Comparison of ENCODE assay signal across 10 cellular contexts in the genomic region with DNA sequence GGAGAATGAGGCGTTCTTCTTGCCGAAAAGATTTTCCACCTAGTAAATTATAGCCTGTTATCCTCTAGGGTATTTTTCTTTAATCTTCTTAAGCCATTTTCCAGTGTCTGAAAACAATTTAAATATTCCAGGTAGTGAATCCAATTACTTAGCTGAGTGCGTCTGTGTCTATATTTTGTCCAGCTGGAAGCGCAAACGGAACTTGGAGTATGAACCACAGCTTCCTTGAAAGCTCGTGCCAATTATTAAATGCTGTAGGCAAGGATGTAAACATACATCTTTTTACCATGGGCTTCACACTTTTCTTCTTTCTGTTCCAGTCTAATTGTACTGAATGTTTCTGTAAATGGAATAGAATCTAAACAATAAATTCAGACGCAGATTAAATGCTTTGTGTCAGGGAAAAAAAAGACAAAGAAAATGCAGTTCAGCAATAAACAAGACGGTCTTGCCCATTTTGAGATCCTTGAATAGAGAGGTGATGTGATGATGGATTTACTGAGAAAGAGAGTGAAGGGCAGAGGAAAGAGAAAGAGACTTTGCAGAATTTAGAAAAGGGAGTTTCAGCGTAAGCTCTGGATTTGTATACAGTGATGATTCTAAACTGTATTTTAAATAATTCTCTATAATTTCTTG. TPM values are rescaled to one million over a fixed set of nuclear protein-coding genes. Genes with fewer than 3 reads are reported as not detected.
DNase-seq lines count a peak whose midpoint lies in the region; ATAC-seq and TF ChIP-seq lines count a peak whose summit lies in the region.
"Had no signal": no experiment of that assay in that cellular context is flagged by ENCODE, and none has a peak within 500 bp of the region (broad histone marks: within the 10 kb centered on the region; RNA-seq: fewer than 3 reads in every experiment).

No MANE protein-coding gene starts in this region.

- H3K4me3 Mint-ChIP-seq in effector memory CD8-positive, alpha-beta T cell: peak overlapping the region; percentile 90 to 94

- TF ChIP-seq CTCF in AG04449 (IDR thresholded peaks at IDR 0.05; ENCODE audit: insufficient read depth, low read length, missing control alignments): no peak
- no peak for TF ChIP-seq CTCF in neural cell (IDR thresholded peaks at IDR 0.05; ENCODE audit: poor library complexity, severe bottlenecking)
- TF ChIP-seq CTCF in GM10266 (IDR thresholded peaks at IDR 0.05; ENCODE audit: control insufficient read depth, insufficient read depth, low read depth, missing control alignments): no peak

- no peak overlapping the region for H3K9ac ChIP-seq in neural cell (ENCODE audit: low read length)

- H3K9me3 ChIP-seq in neural cell (ENCODE audit: low read length): no peaks in the 10 kb centered on the region
- H3K9me3 ChIP-seq: left lung had no signal

- ATAC-seq in effector memory CD8-positive, alpha-beta T cell (replicated peaks): no peak
- ATAC-seq in GM18861 (IDR thresholded peaks at IDR 0.05; ENCODE audit: unreplicated experiment): no peak
- ATAC-seq: left lung had no signal

- no peaks in the 10 kb centered on the region for H3K27me3 ChIP-seq in neural cell (ENCODE audit: insufficient read depth, low read depth, low read length)

- DNase-seq in AG04449 (ENCODE audit: low read depth, low spot score): no peak
- DNase-seq in G401 (ENCODE audit: low spot score): peak; percentile 64
- DNase-seq in effector memory CD8-positive, alpha-beta T cell: no peak
- DNase-seq in GM10266 (ENCODE audit: extremely low spot score): no peak
- DNase-seq in NOMO-1 (lab: John Stamatoyannopoulos, UW; ENCODE audit: unreplicated experiment in 2 of 2): no peak
- no peak for DNase-seq in HUDEP-2 (lab: John Stamatoyannopoulos, UW; ENCODE audit: unreplicated experiment in 76 of 76)
- DNase-seq: NCI-H2227 treated with DMSO at 0.1 percent for 48 hours had no signal

- peaks cover 5% of the 10 kb centered on the region for H3K36me3 Mint-ChIP-seq in effector memory CD8-positive, alpha-beta T cell (ENCODE audit: insufficient read depth)

- H3K9me2 ChIP-seq in neural cell (ENCODE audit: insufficient read depth, low read length): no peaks in the 10 kb centered on the region

- H4K20me1 ChIP-seq in neural cell (ENCODE audit: insufficient read depth): no peaks in the 10 kb centered on the region

- POLR2A ChIA-PET in AG04449 (lab: Yijun Ruan, JAX): interaction anchor here (0.5 to 0.8 kb wide), 2 partner anchors 22 to 536 kb away, joined by 3 to 4 read pairs; no protein-coding TSS in a partner anchor

- H3K27ac Mint-ChIP-seq in effector memory CD8-positive, alpha-beta T cell: peak overlapping the region in 1 of 2 donors; percentile 86

- H3K27me3 Mint-ChIP-seq in effector memory CD8-positive, alpha-beta T cell: no peaks in the 10 kb centered on the region

- CTCF ChIA-PET in AG04449 (lab: Yijun Ruan, JAX): interaction anchor here (0.8 to 12.8 kb wide), 10 partner anchors 8 to 587 kb away, joined by 3 to 181 read pairs (median 5); no protein-coding TSS in a partner anchor

- no peak overlapping the region for H3K27ac ChIP-seq in neural cell (ENCODE audit: low read length)
- H3K27ac ChIP-seq: left lung had no signal

- peaks cover 2% of the 10 kb centered on the region for H3F3A ChIP-seq in neural cell (ENCODE audit: insufficient read depth, low read length, poor library complexity, severe bottlenecking)

- H3K36me3 ChIP-seq in neural cell (ENCODE audit: insufficient read depth, low read length): no peaks in the 10 kb centered on the region
- H3K36me3 ChIP-seq: left lung had no signal

- H3K4me2 ChIP-seq in neural cell (ENCODE audit: low read length): peak overlapping the region; percentile 15

- peaks cover 30 to 44% of the 10 kb centered on the region in 2 donors for H3K4me1 Mint-ChIP-seq in effector memory CD8-positive, alpha-beta T cell (ENCODE audit: low read depth in 2 of 2)

- TF ChIP-seq EP300 in neural cell (conservative IDR thresholded peaks at IDR 0.05; ENCODE audit: poor library complexity, severe bottlenecking): no peak

- no peaks in the 10 kb centered on the region for H3K79me2 ChIP-seq in neural cell (replicated peaks; ENCODE audit: insufficient read depth, low read length)

- H3K4me3 ChIP-seq in AG04449 (ENCODE audit: low read depth, low read length) (peak overlapping the region; percentile 76), neural cell (ENCODE audit: low read length) (peak overlapping the region; percentile 84)

- no peaks in the 10 kb centered on the region for H3K9me3 Mint-ChIP-seq in effector memory CD8-positive, alpha-beta T cell

- in situ Hi-C loops in G401 (cut with HindIII; ENCODE audit: low sequenced_read_pairs): no loop called here

- TF ChIP-seq RAD21 in neural cell (conservative IDR thresholded peaks at IDR 0.05): no peak

- H2AFZ ChIP-seq in neural cell (ENCODE audit: low read depth, low read length): no peak overlapping the region

TF ChIP-seq in neural cell, 6 proteins besides CTCF, POLR2A, EP300 and RAD21:
- TF ChIP-seq SMC3 (conservative IDR thresholded peaks at IDR 0.05; ENCODE audit: poor library complexity): no peak
- no peak for TF ChIP-seq EZH2 (IDR thresholded peaks at IDR 0.05; ENCODE audit: borderline replicate concordance, insufficient read depth, low read length, poor library complexity, severe bottlenecking)

RNA-seq across cellular contexts. Expression of a gene that starts 1.9 kb away (rescaled TPM):
- not detected in 2 replicates for total RNA-seq in G401 (2014; rRNA removed; shearing (Covaris generic))
- 10.9 and 11.4 TPM in 2 replicates for polyA plus RNA-seq in neural cell
- polyA minus RNA-seq in neural cell: 58.7 and 70.2 TPM in 2 replicates
